In genomic region chr1:224430511-224431113, GRCh38 we compare ENCODE assay signal across 8 cellular contexts. TPM values are rescaled to one million over a fixed set of nuclear protein-coding genes. Genes with fewer than 3 reads are reported as not detected.
DNase-seq lines count a peak whose midpoint lies in the region; ATAC-seq and TF ChIP-seq lines count a peak whose summit lies in the region.

No MANE protein-coding gene starts in this region.

- no peak for ATAC-seq in HG02938 (IDR thresholded peaks at IDR 0.05; ENCODE audit: unreplicated experiment)
- ATAC-seq in HG02840 (IDR thresholded peaks at IDR 0.05; ENCODE audit: low FRiP score, unreplicated experiment) = no peak
- no peak for ATAC-seq in GM18519 (IDR thresholded peaks at IDR 0.05; ENCODE audit: low FRiP score, unreplicated experiment)

- H3K9me3 ChIP-seq in mucosa of rectum (ENCODE audit: control insufficient read depth in 2 of 2, low read length in 2 of 2) = no peaks in the 10 kb centered on the region

- peak overlapping the region; percentile 23 to 45 for H3K4me3 ChIP-seq in mucosa of rectum (ENCODE audit: low read length in 2 of 2)

- H3K27ac ChIP-seq in mucosa of rectum (ENCODE audit: low read depth in 2 of 2, low read length in 2 of 2) = peak overlapping the region; percentile 48 to 66

- H3K9ac ChIP-seq in mucosa of rectum (ENCODE audit: low read depth in 1 of 2, low read length in 2 of 2) = no peak overlapping the region

- no peaks in the 10 kb centered on the region for H3K27me3 ChIP-seq in mucosa of rectum (ENCODE audit: control insufficient read depth in 2 of 2, insufficient read depth in 2 of 2, low read length in 2 of 2)

- DNase-seq in GF-D8 (lab: John Stamatoyannopoulos, UW) = peak; percentile 40
- DNase-seq in H4 (ENCODE audit: low spot score) = peak; percentile 60
- DNase-seq in cerebellar cortex (ENCODE audit: low spot score) = peak; percentile 9

- peaks cover 4 to 5% of the 10 kb centered on the region in 2 donors for H3K36me3 ChIP-seq in mucosa of rectum (ENCODE audit: control insufficient read depth in 2 of 2, insufficient read depth in 2 of 2, low read length in 2 of 2)

- H3K4me1 ChIP-seq in mucosa of rectum (ENCODE audit: control insufficient read depth in 2 of 2, insufficient read depth in 2 of 2, low read length in 2 of 2) = peaks cover 12 to 36% of the 10 kb centered on the region in 2 donors

TF ChIP-seq in PFSK-1, 5 proteins besides CTCF, POLR2A, EP300 and RAD21:
- no peak for TF ChIP-seq TAF1 (IDR thresholded peaks at IDR 0.05; ENCODE audit: borderline replicate concordance, insufficient read depth, low read length)
- TF ChIP-seq SIN3A (IDR thresholded peaks at IDR 0.05; ENCODE audit: borderline replicate concordance, insufficient read depth, low read length) = peak; percentile 95; the same call in 1 of the 2 replicates

RNA-seq across cellular contexts. Expression of gene WDR26, which starts 4.0 kb away (rescaled TPM):
- total RNA-seq in H4 (2014; rRNA removed; shearing (Covaris generic)) = 15.9 and 18.4 TPM in 2 replicates
- polyA plus RNA-seq in PFSK-1 (2012; ENCODE audit: insufficient read length, low read depth) = 30.2 TPM

Comparison
In these comparisons a context has a peak if more than half of its experiments do, and no peak if none do; other contexts are left out.
1. DNase-seq: peak in every context shown above with its lines; median percentile 60 in H4; 40 in GF-D8; 9 in cerebellar cortex.